ENCODE assay signal across 15 cellular contexts in the genomic region with DNA sequence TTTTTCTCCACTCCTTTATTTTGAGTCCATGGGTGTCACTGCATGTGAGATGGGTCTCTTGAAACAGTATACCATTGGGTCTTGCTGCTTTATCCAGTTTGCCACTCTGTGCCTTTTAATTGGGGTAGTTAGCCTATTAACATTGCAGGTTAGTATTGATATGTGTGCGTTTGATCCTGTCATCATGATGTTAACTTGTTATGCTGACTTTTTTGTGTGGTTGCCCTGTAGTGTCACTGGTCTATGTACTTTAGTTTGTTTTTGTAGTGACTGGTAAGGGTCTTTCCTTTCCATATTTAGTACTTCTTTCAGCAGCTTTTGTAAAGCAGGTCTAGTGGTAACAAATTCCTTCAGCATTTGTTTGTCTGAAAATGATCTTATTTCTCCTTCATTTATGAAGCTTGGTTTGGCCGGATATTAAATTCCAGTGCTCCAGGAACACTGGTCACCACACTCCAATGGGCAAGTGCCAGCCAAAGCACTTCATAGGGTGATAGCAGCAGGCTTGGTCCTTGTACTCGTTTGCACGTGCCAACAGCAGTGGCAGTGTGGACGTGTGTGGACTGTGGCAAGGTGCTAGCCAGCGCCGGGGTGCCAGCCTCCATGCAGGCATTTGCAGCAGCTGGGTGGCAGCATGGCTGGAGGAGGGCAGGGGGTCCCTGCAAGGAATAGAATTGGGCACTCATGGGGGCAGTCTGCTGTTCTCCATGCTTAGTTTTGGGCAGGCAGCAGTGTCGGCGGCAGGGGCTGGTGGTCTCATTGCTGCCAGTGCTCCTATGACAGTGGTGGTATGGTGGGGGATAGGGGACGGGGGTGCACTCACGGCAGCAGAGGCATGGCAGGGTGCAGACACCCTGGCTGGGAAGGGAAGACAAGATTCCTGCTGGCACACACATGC.
"Had no signal": no experiment of that assay in that cellular context is flagged by ENCODE, and none has a peak within 500 bp of the region (broad histone marks: within the 10 kb centered on the region; RNA-seq: fewer than 3 reads in every experiment).

No MANE protein-coding gene starts in this region.

- H3K4me3 Mint-ChIP-seq: activated CD4-positive, alpha-beta T cell treated with anti-CD3 and anti-CD28 coated beads for 36 hours; activated naive CD8-positive, alpha-beta T cell; immature natural killer cell; WTC11 had no signal

- H3K36me3 ChIP-seq: cardiac muscle cell, pancreas, transverse colon had no signal

- H3K27ac ChIP-seq: pancreas, transverse colon had no signal

- H3K27me3 Mint-ChIP-seq: activated CD4-positive, alpha-beta T cell treated with anti-CD3 and anti-CD28 coated beads for 36 hours; activated naive CD8-positive, alpha-beta T cell; naive thymus-derived CD4-positive, alpha-beta T cell had no signal

- H3K4me1 Mint-ChIP-seq: WTC11 had no signal

- H3K4me3 ChIP-seq: cardiac muscle cell, pancreas, transverse colon had no signal

- DNase-seq: activated CD4-positive, alpha-beta T cell treated with anti-CD3 and anti-CD28 coated beads for 36 hours; activated CD4-positive, alpha-beta T cell treated with anti-CD3 and anti-CD28 coated beads, Interleukin-2, amount 50 U/mL, for 48 hours; head of caudate nucleus; immature natural killer cell; kidney glomerular epithelial cell; mesenchymal stem cell; naive thymus-derived CD4-positive, alpha-beta T cell; stimulated activated naive CD4-positive, alpha-beta T cell; SW 1271; T-helper 2 cell; transverse colon had no signal

- H3K27ac Mint-ChIP-seq: activated CD4-positive, alpha-beta T cell treated with anti-CD3 and anti-CD28 coated beads for 36 hours; activated naive CD8-positive, alpha-beta T cell; immature natural killer cell; WTC11 had no signal

- H3K27me3 ChIP-seq: cardiac muscle cell, pancreas, transverse colon had no signal

- ATAC-seq: activated CD4-positive, alpha-beta T cell treated with anti-CD3 and anti-CD28 coated beads for 36 hours; naive thymus-derived CD4-positive, alpha-beta T cell; WTC11 had no signal

- H3K9me3 ChIP-seq: pancreas, transverse colon had no signal
